ENCODE assay signal across 20 cellular contexts in the genomic region with DNA sequence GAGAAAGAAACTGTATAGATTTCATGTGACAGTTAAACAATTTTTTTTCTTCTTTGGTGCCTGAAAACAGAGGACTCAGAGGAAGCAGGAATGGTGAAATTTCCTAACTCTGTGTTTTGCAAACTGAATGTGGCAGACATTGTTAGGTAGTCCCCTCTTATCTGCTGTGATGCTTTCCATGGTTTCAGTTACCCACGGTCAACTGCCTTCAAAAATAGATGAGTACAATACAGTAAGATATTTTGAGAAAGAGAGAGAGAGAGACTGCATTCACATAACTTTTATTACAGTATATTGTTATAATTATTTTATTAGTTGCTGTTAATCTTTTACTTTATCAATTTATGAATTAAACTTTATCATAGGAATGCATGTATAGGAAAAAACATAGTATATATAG.
"Had no signal": no experiment of that assay in that cellular context is flagged by ENCODE, and none has a peak within 500 bp of the region (broad histone marks: within the 10 kb centered on the region; RNA-seq: fewer than 3 reads in every experiment).

No MANE protein-coding gene starts in this region.

- DNase-seq: activated CD8-positive, alpha-beta memory T cell treated with anti-CD3 and anti-CD28 coated beads for 24 hours; activated effector memory CD4-positive, alpha-beta T cell treated with anti-CD3 and anti-CD28 coated beads, Interleukin-2, amount 50 U/mL, for 16 hours; anterior cingulate cortex; central memory CD4-positive, alpha-beta T cell; heart left ventricle; kidney; stimulated activated CD4-positive, alpha-beta T cell treated with anti-CD3 and anti-CD28 coated beads, Interleukin-2, amount 100 ng/mL, for 24 hours; T-helper 1 cell; T1000; upper lobe of right lung had no signal

- H3K36me3 Mint-ChIP-seq: activated naive CD4-positive, alpha-beta T cell treated with anti-CD3 and anti-CD28 coated beads, Interleukin-2, amount 50 U/mL, for 24 hours; brain; neural progenitor cell had no signal

- H3K27me3 Mint-ChIP-seq: activated CD4-positive, alpha-beta T cell treated with anti-CD3 and anti-CD28 coated beads, Interleukin-2, amount 10 ng/mL, durations not matched to agents 24 days and 14 days; activated naive CD4-positive, alpha-beta T cell treated with anti-CD3 and anti-CD28 coated beads, Interleukin-2, amount 50 U/mL, for 24 hours; brain had no signal

- H3K27ac ChIP-seq: coronary artery, gastroesophageal sphincter, neural progenitor cell, prostate gland, right atrium auricular region, thoracic aorta, upper lobe of right lung had no signal

- ATAC-seq: gastroesophageal sphincter, left lobe of liver, upper lobe of right lung had no signal

- H3K4me1 ChIP-seq: neural progenitor cell, prostate gland, right atrium auricular region, upper lobe of right lung had no signal

- H3K9ac ChIP-seq: neural progenitor cell had no signal

- H3K27ac Mint-ChIP-seq: activated CD4-positive, alpha-beta T cell treated with anti-CD3 and anti-CD28 coated beads, Interleukin-2, amount 10 ng/mL, durations not matched to agents 24 days and 14 days; activated naive CD4-positive, alpha-beta T cell treated with anti-CD3 and anti-CD28 coated beads, Interleukin-2, amount 50 U/mL, for 24 hours; brain; neural progenitor cell had no signal

- H3K9me3 ChIP-seq: gastroesophageal sphincter, heart left ventricle, prostate gland, right atrium auricular region, thoracic aorta, upper lobe of right lung had no signal

- H3K4me1 Mint-ChIP-seq: activated CD4-positive, alpha-beta T cell treated with anti-CD3 and anti-CD28 coated beads, Interleukin-2, amount 10 ng/mL, durations not matched to agents 24 days and 14 days; activated naive CD4-positive, alpha-beta T cell treated with anti-CD3 and anti-CD28 coated beads, Interleukin-2, amount 50 U/mL, for 24 hours; brain; neural progenitor cell had no signal

- H3K4me3 ChIP-seq: coronary artery, gastroesophageal sphincter, heart left ventricle, neural progenitor cell, prostate gland, right atrium auricular region, thoracic aorta, upper lobe of right lung had no signal

- H3K36me3 ChIP-seq: gastroesophageal sphincter, heart left ventricle, neural progenitor cell, prostate gland, right atrium auricular region, thoracic aorta, upper lobe of right lung had no signal

- H2AFZ ChIP-seq: neural progenitor cell had no signal

- H3K4me3 Mint-ChIP-seq: activated CD4-positive, alpha-beta T cell treated with anti-CD3 and anti-CD28 coated beads, Interleukin-2, amount 10 ng/mL, durations not matched to agents 24 days and 14 days; activated naive CD4-positive, alpha-beta T cell treated with anti-CD3 and anti-CD28 coated beads, Interleukin-2, amount 50 U/mL, for 24 hours; brain; neural progenitor cell had no signal

- H3K4me2 ChIP-seq: neural progenitor cell had no signal

- H3K9me3 Mint-ChIP-seq: activated CD4-positive, alpha-beta T cell treated with anti-CD3 and anti-CD28 coated beads, Interleukin-2, amount 10 ng/mL, durations not matched to agents 24 days and 14 days; activated naive CD4-positive, alpha-beta T cell treated with anti-CD3 and anti-CD28 coated beads, Interleukin-2, amount 50 U/mL, for 24 hours; brain; neural progenitor cell had no signal

- H3K27me3 ChIP-seq: gastroesophageal sphincter, heart left ventricle, neural progenitor cell, right atrium auricular region, upper lobe of right lung had no signal
